8 cellular contexts compared by ENCODE assay signal in genomic region chr10:28663576-28664368, GRCh38. TPM values are rescaled to one million over a fixed set of nuclear protein-coding genes. Genes with fewer than 3 reads are reported as not detected.
DNase-seq lines count a peak whose midpoint lies in the region; ATAC-seq, FAIRE-seq and TF ChIP-seq lines count a peak whose summit lies in the region.

No MANE protein-coding gene starts in this region.

- H3K9me3 Mint-ChIP-seq in activated CD8-positive, alpha-beta memory T cell treated with anti-CD3 and anti-CD28 coated beads, Interleukin-2, amount 10 ng/mL, durations not matched to agents 7 days and 5 days (ENCODE audit: low read depth), result no peaks in the 10 kb centered on the region

- ATAC-seq in GM21360 (IDR thresholded peaks at IDR 0.05; ENCODE audit: unreplicated experiment) (peak; percentile 86), mucosa of descending colon (peak; percentile 92)
- peak; percentile 72 for ATAC-seq in activated CD8-positive, alpha-beta memory T cell treated with anti-CD3 and anti-CD28 coated beads, Interleukin-2, amount 10 ng/mL, durations not matched to agents 7 days and 5 days

- peaks cover 8 to 12% of the 10 kb centered on the region in 2 experiments for H3K27me3 ChIP-seq in endothelial cell of umbilical vein (ENCODE audit: control insufficient read depth in 2 of 2, insufficient read depth in 2 of 2, low read length in 2 of 2)

- dilution Hi-C loops in endothelial cell of umbilical vein (cut with MboI; ENCODE audit: extremely low pct_ligation_motif_present, low sequenced_read_pairs), result no loop called here

- no peak overlapping the region for H3K4me2 ChIP-seq in endothelial cell of umbilical vein (ENCODE audit: insufficient read depth, low read length)

- H3K27ac ChIP-seq in endothelial cell of umbilical vein (ENCODE audit: insufficient read depth, low read depth, low read length), result no peak overlapping the region

- FAIRE-seq in D721Med (lab: Jason Lieb, UNC), result peak; percentile 16
- peak; percentile 92 for FAIRE-seq in endothelial cell of umbilical vein (lab: Jason Lieb, UNC)

- H3K9me3 ChIP-seq in endothelial cell of umbilical vein (replicated peaks; ENCODE audit: control insufficient read depth, insufficient read depth, low read length) (no peaks in the 10 kb centered on the region), mucosa of descending colon (no peaks in the 10 kb centered on the region)

- H3K27me3 Mint-ChIP-seq in activated CD8-positive, alpha-beta memory T cell treated with anti-CD3 and anti-CD28 coated beads, Interleukin-2, amount 10 ng/mL, durations not matched to agents 7 days and 5 days, result peaks cover 38% of the 10 kb centered on the region

- H3K4me1 Mint-ChIP-seq in activated CD8-positive, alpha-beta memory T cell treated with anti-CD3 and anti-CD28 coated beads, Interleukin-2, amount 10 ng/mL, durations not matched to agents 7 days and 5 days, result peaks cover 7% of the 10 kb centered on the region

- H3K4me3 ChIP-seq in endothelial cell of umbilical vein (replicated peaks in 1 of 3; ENCODE audit: insufficient read depth in 1 of 3, low read depth in 1 of 3, low read length in 3 of 3), result no peak overlapping the region
- no peak overlapping the region for H3K4me3 ChIP-seq in mucosa of descending colon

- DNase-seq in D721Med (ENCODE audit: insufficient read length, low spot score) (peak; percentile 42), HT-29 (ENCODE audit: low spot score) (peak; percentile 77), NOMO-1 treated with DMSO at 0.1 percent for 48 hours (lab: John Stamatoyannopoulos, UW; ENCODE audit: unreplicated experiment) (peak; percentile 73), endothelial cell of umbilical vein (ENCODE audit: low read depth, low spot score) (peak; percentile 80), mucosa of descending colon (peak; percentile 61 to 82 (median 75))
- peak; percentile 80 for DNase-seq in activated CD8-positive, alpha-beta memory T cell treated with anti-CD3 and anti-CD28 coated beads, Interleukin-2, amount 10 ng/mL, durations not matched to agents 7 days and 5 days
- DNase-seq in stimulated activated CD8-positive, alpha-beta memory T cell treated with anti-CD3 and anti-CD28 coated beads, Interleukin-7, amount 100 ng/mL, for 1 hour (ENCODE audit: low read depth in 2 of 2), result peak; percentile 32 to 42

- intact Hi-C loops in endothelial cell of umbilical vein (cut with micrococcal nuclease), result loop anchor here (1.0 to 2.0 kb wide), 5 partner anchors 35 to 641 kb away; no protein-coding TSS in a partner anchor
- intact Hi-C loops in mucosa of descending colon (cut with DNase I, micrococcal nuclease), result loop anchor here (10.0 kb wide), 2 partner anchors 331 to 641 kb away; no protein-coding TSS in a partner anchor

- H3K4me1 ChIP-seq in endothelial cell of umbilical vein (ENCODE audit: control insufficient read depth, extremely low read depth, insufficient read depth, low read length), result no peaks in the 10 kb centered on the region
- H3K4me1 ChIP-seq in mucosa of descending colon (ENCODE audit: low read depth), result peaks cover 7% of the 10 kb centered on the region

- H3K9me1 ChIP-seq in endothelial cell of umbilical vein (replicated peaks; ENCODE audit: control insufficient read depth, extremely low read depth, insufficient read depth, low read length), result no peaks in the 10 kb centered on the region

- CTCF ChIA-PET in activated CD8-positive, alpha-beta memory T cell treated with anti-CD3 and anti-CD28 coated beads, Interleukin-2, amount 10 ng/mL, durations not matched to agents 7 days and 5 days (lab: Charles Lee), result interaction anchor here (0.6 to 3.4 kb wide), 20 partner anchors 10 to 642 kb away, joined by 3 to 29 read pairs (median 3); partner anchors contain the start of gene BAMBI
- CTCF ChIA-PET in endothelial cell of umbilical vein (lab: Charles Lee), result interaction anchor here (0.6 to 6.2 kb wide), 83 partner anchors 9 to 1204 kb away, joined by 3 to 295 read pairs (median 4); partner anchors contain the start of genes BAMBI and LYZL1

- no peaks in the 10 kb centered on the region for H3K36me3 Mint-ChIP-seq in activated CD8-positive, alpha-beta memory T cell treated with anti-CD3 and anti-CD28 coated beads, Interleukin-2, amount 10 ng/mL, durations not matched to agents 7 days and 5 days

- no peaks in the 10 kb centered on the region for H3K79me2 ChIP-seq in endothelial cell of umbilical vein (ENCODE audit: control insufficient read depth, insufficient read depth, low read length)

- TF ChIP-seq CTCF in D721Med (IDR thresholded peaks at IDR 0.05; ENCODE audit: insufficient read depth, missing control alignments) (peak; percentile 98), endothelial cell of umbilical vein (IDR thresholded peaks at IDR 0.05; ENCODE audit: extremely low read depth in 1 of 2, insufficient read depth in 1 of 2, low read depth in 1 of 2, low read length in 2 of 2) (peak; percentile 95 to 96), mucosa of descending colon (IDR thresholded peaks at IDR 0.05) (peak; percentile 90)

- POLR2A ChIA-PET in endothelial cell of umbilical vein (lab: Charles Lee), result no interaction called here

- H3K9ac ChIP-seq in endothelial cell of umbilical vein (replicated peaks; ENCODE audit: extremely low read depth, insufficient read depth, low read length), result no peak overlapping the region

- no peak overlapping the region for H3K4me3 Mint-ChIP-seq in activated CD8-positive, alpha-beta memory T cell treated with anti-CD3 and anti-CD28 coated beads, Interleukin-2, amount 10 ng/mL, durations not matched to agents 7 days and 5 days

- H3K36me3 ChIP-seq in endothelial cell of umbilical vein (ENCODE audit: control insufficient read depth in 2 of 2, extremely low read depth in 1 of 2, insufficient read depth in 2 of 2, low read length in 2 of 2) (no peaks in the 10 kb centered on the region), mucosa of descending colon (ENCODE audit: low read depth) (no peaks in the 10 kb centered on the region)

- H3K27ac Mint-ChIP-seq in activated CD8-positive, alpha-beta memory T cell treated with anti-CD3 and anti-CD28 coated beads, Interleukin-2, amount 10 ng/mL, durations not matched to agents 7 days and 5 days, result no peak overlapping the region

- no peak for TF ChIP-seq POLR2A in endothelial cell of umbilical vein (IDR thresholded peaks at IDR 0.05; ENCODE audit: low read depth, low read length)

- no peak overlapping the region for H2AFZ ChIP-seq in endothelial cell of umbilical vein (ENCODE audit: low read depth, low read length)

- H4K20me1 ChIP-seq in endothelial cell of umbilical vein (replicated peaks; ENCODE audit: control insufficient read depth, extremely low read depth, insufficient read depth, low read length), result no peaks in the 10 kb centered on the region

- no TSS peak for BruUV-seq in endothelial cell of umbilical vein (replicated peaks; lab: Mats Ljungman, UMichigan)

TF ChIP-seq in endothelial cell of umbilical vein, 7 proteins besides CTCF, POLR2A, EP300 and RAD21:
- TF ChIP-seq MYC (IDR thresholded peaks at IDR 0.05; ENCODE audit: low read depth, low read length) (no peak), FOS (IDR thresholded peaks at IDR 0.05; ENCODE audit: borderline replicate concordance, insufficient read depth, low read length) (no peak), POLR2AphosphoS5 (IDR thresholded peaks at IDR 0.05; ENCODE audit: insufficient read depth, low read depth, low read length) (no peak), MAX (IDR thresholded peaks at IDR 0.05; ENCODE audit: insufficient read depth, insufficient read length) (no peak), GATA2 (IDR thresholded peaks at IDR 0.05; ENCODE audit: insufficient read depth, insufficient read length, low read depth, low read length) (no peak), JUN (IDR thresholded peaks at IDR 0.05; ENCODE audit: borderline replicate concordance, insufficient read depth, insufficient read length, low read depth) (no peak), EZH2 (IDR thresholded peaks at IDR 0.05; ENCODE audit: borderline replicate concordance, low read depth, low read length, severe bottlenecking) (no peak)

RNA-seq across cellular contexts. Expression of gene BAMBI, which starts 13.5 kb away (rescaled TPM):
- 0.68 and 1.4 TPM in 2 replicates for total RNA-seq in HT-29 (2014; rRNA removed; shearing (Covaris generic))
- 1 to 10 TPM in 1 of 2 experiments, under 1 TPM in 1; 0.41 to 1.0 TPM for total RNA-seq in activated CD8-positive, alpha-beta memory T cell treated with anti-CD3 and anti-CD28 coated beads, Interleukin-2, amount 10 ng/mL, durations not matched to agents 7 days and 5 days
- total RNA-seq in endothelial cell of umbilical vein (3.2 and 4.3 TPM in 2 replicates), mucosa of descending colon (1 to 10 TPM; 2.7 to 4.4 (median 4.2) TPM)
- polyA plus RNA-seq in endothelial cell of umbilical vein, result 3.2 TPM in 2 replicates
- polyA plus RNA-seq in endothelial cell of umbilical vein (2011; cell fraction: cytosol; rRNA removed), result 3.0 and 3.3 TPM in 2 replicates
- polyA plus RNA-seq in endothelial cell of umbilical vein (2011; cell fraction: nucleus; rRNA removed), result 2.4 and 3.6 TPM in 2 replicates
- polyA plus RNA-seq in endothelial cell of umbilical vein (2012), result 4.3 and 5.5 TPM in 2 replicates
- 2.6 TPM in 2 replicates for polyA minus RNA-seq in endothelial cell of umbilical vein
- 1.0 TPM for polyA minus RNA-seq in endothelial cell of umbilical vein (2011; cell fraction: cytosol; rRNA and poly(A)+ RNA removed)
- 0.87 and 1.1 TPM in 2 replicates for polyA minus RNA-seq in endothelial cell of umbilical vein (2011; cell fraction: nucleus; rRNA and poly(A)+ RNA removed)
